In the genomic region with DNA sequence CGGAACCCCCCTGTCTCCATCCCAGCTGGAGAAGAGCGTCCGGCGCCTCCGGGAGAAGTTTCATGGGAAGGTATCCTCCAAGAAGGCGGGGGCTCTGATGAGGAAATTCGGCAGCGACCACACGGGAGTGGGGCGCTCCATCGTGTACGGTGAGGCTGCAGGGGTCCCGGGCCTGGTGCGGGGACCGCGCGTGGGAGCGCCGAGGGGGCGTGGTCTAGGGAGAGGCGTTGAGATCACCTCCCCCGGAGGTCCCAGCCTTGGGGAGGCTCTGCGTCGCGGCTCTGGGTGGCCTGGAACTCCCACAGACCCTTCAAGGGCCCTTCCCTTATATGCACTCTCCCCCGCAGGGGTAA, we compare ENCODE assay signal across 8 cellular contexts. TPM values are rescaled to one million over a fixed set of nuclear protein-coding genes. Genes with fewer than 3 reads are reported as not detected.
A peak's percentile ranks its signal among the peaks of the same experiment; 100 is the strongest.
DNase-seq lines count a peak whose midpoint lies in the region; ATAC-seq and TF ChIP-seq lines count a peak whose summit lies in the region.

No MANE protein-coding gene starts in this region.

- TF ChIP-seq EP300 in tibial nerve (IDR thresholded peaks at IDR 0.05), result no peak

- H3K4me1 ChIP-seq in mucosa of rectum (ENCODE audit: control insufficient read depth in 2 of 2, insufficient read depth in 2 of 2, low read length in 2 of 2) (no peaks in the 10 kb centered on the region), tibial nerve (peaks cover 0 to 15% (median 2%) of the 10 kb centered on the region in 4 donors)

- no peak overlapping the region for H3K9ac ChIP-seq in mucosa of rectum (ENCODE audit: low read depth in 1 of 2, low read length in 2 of 2)

- H3K36me3 ChIP-seq in mucosa of rectum (ENCODE audit: control insufficient read depth in 2 of 2, insufficient read depth in 2 of 2, low read length in 2 of 2), result peaks cover 5 to 16% of the 10 kb centered on the region in 2 donors
- H3K36me3 ChIP-seq in tibial nerve, result peaks cover 0 to 30% (median 5%) of the 10 kb centered on the region in 3 donors

- no peaks in the 10 kb centered on the region for H3K27me3 Mint-ChIP-seq in chondrocyte (ENCODE audit: low read depth)

- ATAC-seq in GM19452 (IDR thresholded peaks at IDR 0.05; ENCODE audit: unreplicated experiment) (no peak), GM21717 (IDR thresholded peaks at IDR 0.05; ENCODE audit: unreplicated experiment) (no peak)

- CTCF ChIA-PET in AG04449 (lab: Yijun Ruan, JAX) (no interaction called here), RWPE1 (lab: Yijun Ruan, JAX) (no interaction called here)

- H3K27ac Mint-ChIP-seq in chondrocyte (ENCODE audit: unreplicated experiment), result no peak overlapping the region

- TF ChIP-seq POLR2A in tibial nerve (IDR thresholded peaks at IDR 0.05), result no peak

- H3K36me3 Mint-ChIP-seq in chondrocyte (ENCODE audit: low read depth), result peaks cover 9% of the 10 kb centered on the region

- H3K27me3 ChIP-seq in mucosa of rectum (ENCODE audit: control insufficient read depth in 2 of 2, insufficient read depth in 2 of 2, low read length in 2 of 2), result no peaks in the 10 kb centered on the region
- no peaks in the 10 kb centered on the region for H3K27me3 ChIP-seq in tibial nerve

- 10 to 11% methylated on average over 22 to 26 of the region's 26 CpGs for WGBS in tibial nerve, 2 donors

- POLR2A ChIA-PET in AG04449 (lab: Yijun Ruan, JAX) (no interaction called here), RWPE1 (lab: Yijun Ruan, JAX; ENCODE audit: low non-redundant PET) (no interaction called here)

- peak overlapping the region; percentile 65 for H3K4me3 Mint-ChIP-seq in chondrocyte (ENCODE audit: unreplicated experiment)

- H3K9me3 Mint-ChIP-seq in chondrocyte (ENCODE audit: low read depth), result no peaks in the 10 kb centered on the region

- no peak for DNase-seq in AG04449 (ENCODE audit: low read depth, low spot score)
- no peak for DNase-seq in RWPE1 (ENCODE audit: low spot score)
- no peak for DNase-seq in chondrocyte (ENCODE audit: low spot score)
- DNase-seq in tibial nerve (ENCODE audit: low spot score in 2 of 2), result no peak
- DNase-seq in NCI-H1105 treated with DMSO at 0.1 percent for 48 hours (lab: John Stamatoyannopoulos, UW), result no peak

- H3K4me3 ChIP-seq in AG04449 (ENCODE audit: low read depth, low read length), result peak overlapping the region; percentile 89
- peak overlapping the region; percentile 83 for H3K4me3 ChIP-seq in mucosa of rectum (ENCODE audit: low read length in 2 of 2)
- H3K4me3 ChIP-seq in tibial nerve, result peak overlapping the region; percentile 91 to 99 (median 94)

- TF ChIP-seq CTCF in AG04449 (IDR thresholded peaks at IDR 0.05; ENCODE audit: insufficient read depth, low read length, missing control alignments), result no peak
- TF ChIP-seq CTCF in RWPE1 (conservative IDR thresholded peaks at IDR 0.05; ENCODE audit: low read depth), result no peak
- TF ChIP-seq CTCF in chondrocyte (IDR thresholded peaks at IDR 0.05), result no peak
- no peak for TF ChIP-seq CTCF in tibial nerve (IDR thresholded peaks at IDR 0.05)

- H3K4me1 Mint-ChIP-seq in chondrocyte (ENCODE audit: low read depth), result peaks cover 3% of the 10 kb centered on the region

- H3K9me3 ChIP-seq in mucosa of rectum (ENCODE audit: control insufficient read depth in 2 of 2, low read length in 2 of 2) (no peaks in the 10 kb centered on the region), tibial nerve (peaks cover 0 to 15% (median 0%) of the 10 kb centered on the region in 4 donors)

- H3K27ac ChIP-seq in RWPE1, result peak overlapping the region; percentile 72
- H3K27ac ChIP-seq in mucosa of rectum (ENCODE audit: low read depth in 2 of 2, low read length in 2 of 2), result peak overlapping the region; percentile 76 to 80
- peak overlapping the region; percentile 87 to 98 (median 92) for H3K27ac ChIP-seq in tibial nerve

RNA-seq across cellular contexts. Expression of a gene that starts 0.8 kb away (rescaled TPM):
- total RNA-seq in chondrocyte (15.8 to 21.8 TPM (median 19.9 TPM) in 3 replicates), tibial nerve (10 to 100 TPM; 25.1 to 58.6 (median 43.4) TPM)

RNA-seq across cellular contexts. Expression of a gene that starts 15.6 kb away (rescaled TPM):
- total RNA-seq in chondrocyte (0.45 to 0.46 TPM in 2 of 3 replicates, not detected in the other), tibial nerve (under 1 TPM in 3 of 4 donors, not detected in 1; 0.21 to 0.60 (median 0.22) TPM)

RNA-seq across cellular contexts. Expression of a gene that starts 19.3 kb away (rescaled TPM):
- total RNA-seq in chondrocyte (28.2 to 33.1 TPM (median 31.0 TPM) in 3 replicates), tibial nerve (10 to 100 TPM; 25.7 to 45.3 (median 35.8) TPM)

RNA-seq across cellular contexts. Expression of a gene that starts 24.6 kb away (rescaled TPM):
- total RNA-seq in chondrocyte, result 9.5 to 13.5 TPM (median 10.4 TPM) in 3 replicates
- 10 to 100 TPM in 1 of 4 donors, 1 to 10 TPM in 3; 2.1 to 19.5 (median 4.2) TPM for total RNA-seq in tibial nerve

RNA-seq across cellular contexts. Expression of a gene that starts 32.8 kb away (rescaled TPM):
- total RNA-seq in chondrocyte (145 to 149 TPM (median 146 TPM) in 3 replicates), tibial nerve (100 to 1,000 TPM; 263 to 326 (median 290) TPM)
